8 cellular contexts compared by ENCODE assay signal in the genomic region with DNA sequence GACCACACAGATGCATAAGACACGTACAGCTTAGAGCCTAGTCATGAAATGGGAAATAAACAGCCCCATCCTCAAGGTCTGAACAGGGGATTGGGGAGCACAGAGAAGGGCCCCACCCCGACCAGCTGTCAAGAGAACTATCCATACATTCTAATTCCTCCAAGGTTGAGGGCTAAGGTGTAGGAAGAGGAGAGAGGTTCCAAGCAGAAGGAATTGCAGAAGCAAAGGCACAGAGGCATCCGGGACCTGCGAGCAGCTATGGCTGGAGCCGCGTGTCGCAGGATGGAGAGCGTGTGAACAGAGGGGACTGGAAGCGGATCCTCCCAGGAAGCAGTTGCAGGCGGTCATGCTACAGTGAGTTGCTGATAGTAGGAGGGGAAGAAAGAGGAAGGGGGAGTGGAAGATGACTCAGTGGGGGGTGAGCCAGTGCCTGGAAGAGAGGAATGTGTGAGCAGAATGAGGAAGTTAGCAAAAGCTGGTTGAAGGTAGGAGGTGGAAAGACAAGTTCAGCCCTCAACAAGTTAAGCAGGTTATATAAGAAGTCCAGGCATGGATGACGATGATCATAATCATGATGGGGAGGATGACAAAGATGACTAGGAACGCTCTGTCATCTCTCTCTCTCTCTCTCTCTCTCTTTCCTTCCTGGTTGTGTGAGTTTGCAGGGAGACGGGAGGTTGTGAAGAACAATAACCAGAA.
DNase-seq lines count a peak whose midpoint lies in the region; ATAC-seq, FAIRE-seq and TF ChIP-seq lines count a peak whose summit lies in the region.

No MANE protein-coding gene starts in this region.

- TF ChIP-seq EP300 in K562 (IDR thresholded peaks at IDR 0.05; ENCODE audit: low read length) = peak; percentile 90

- in situ Hi-C loops in K562 (cut with MboI) = no loop called here

- TF ChIP-seq POLR2A in K562 (conservative IDR thresholded peaks at IDR 0.05) (peak; percentile 81), GM18505 (IDR thresholded peaks at IDR 0.05; ENCODE audit: borderline replicate concordance, extremely low read depth, insufficient read depth, insufficient read length) (no peak)

- H3F3A ChIP-seq in Loucy (ENCODE audit: low read depth) = no peaks in the 10 kb centered on the region

- CTCF ChIA-PET in K562 (lab: Yijun Ruan, JAX; ENCODE audit: low intra/inter-chr PET ratio) = no interaction called here

- DNase-seq in AG20443 (ENCODE audit: low spot score) = peak; percentile 83
- peak; percentile 87 to 94 (median 90) for DNase-seq in K562 (ENCODE audit: extremely low read depth in 1 of 4, low spot score in 3 of 4)
- DNase-seq in islet precursor cell = peak; percentile 97
- DNase-seq in thoracic aorta (ENCODE audit: low spot score) = no peak
- no peak for DNase-seq in cerebellum (ENCODE audit: low spot score)

- TF ChIP-seq RAD21 in K562 (CRISPR knock-in tag; conservative IDR thresholded peaks at IDR 0.05 in 1 of 2, IDR thresholded peaks at IDR 0.05 in 1 of 2) = peak in 1 of 2 experiments; percentile 36; a peak in 1 of 4 replicates

- H3K27me3 ChIP-seq in Loucy (ENCODE audit: insufficient read depth, low read length, poor library complexity, severe bottlenecking) (no peaks in the 10 kb centered on the region), K562 (ENCODE audit: control insufficient read depth in 2 of 2, insufficient read depth in 2 of 2, low read length in 2 of 2) (no peaks in the 10 kb centered on the region), thoracic aorta (replicated peaks; ENCODE audit: insufficient read depth) (no peaks in the 10 kb centered on the region)

- ATAC-seq in K562 (peak; percentile 94), thoracic aorta (ENCODE audit: insufficient number of reproducible peaks, low FRiP score, low read depth) (no peak), HG02759 (IDR thresholded peaks at IDR 0.05; ENCODE audit: unreplicated experiment) (no peak), GM18505 (IDR thresholded peaks at IDR 0.05; ENCODE audit: unreplicated experiment) (no peak)

- peaks cover 5% of the 10 kb centered on the region; the same call in 1 of the 2 replicates for H3K9me3 ChIP-seq in Loucy (ENCODE audit: insufficient read depth, low read depth, low read length)
- no peaks in the 10 kb centered on the region for H3K9me3 ChIP-seq in K562 (replicated peaks; ENCODE audit: control insufficient read depth, insufficient read depth, low read depth, low read length)
- no peaks in the 10 kb centered on the region for H3K9me3 ChIP-seq in thoracic aorta

- no peaks in the 10 kb centered on the region for H3K36me3 ChIP-seq in Loucy (ENCODE audit: insufficient read depth, low read length)
- H3K36me3 ChIP-seq in K562 (ENCODE audit: control insufficient read depth, insufficient read depth, low read length) = no peaks in the 10 kb centered on the region
- no peaks in the 10 kb centered on the region for H3K36me3 ChIP-seq in thoracic aorta

- BruUV-seq in K562 (replicated peaks; lab: Mats Ljungman, UMichigan) = no TSS peak

- WGBS in K562 (ENCODE audit: insufficient coverage, low coverage, missing lambda C conversion rate) = 4% methylated on average over 13 of the region's 13 CpGs

- no peaks in the 10 kb centered on the region for H3K79me2 ChIP-seq in Loucy (ENCODE audit: insufficient read depth, low read length)
- H3K79me2 ChIP-seq in K562 (ENCODE audit: control insufficient read depth, insufficient read depth, low read length) = no peaks in the 10 kb centered on the region

- H4K20me1 ChIP-seq in Loucy (ENCODE audit: insufficient read depth, low read length, poor library complexity, severe bottlenecking) = no peaks in the 10 kb centered on the region
- no peaks in the 10 kb centered on the region for H4K20me1 ChIP-seq in K562 (replicated peaks; ENCODE audit: control insufficient read depth, insufficient read depth, low read length)

- H3K4me2 ChIP-seq in Loucy (ENCODE audit: low read depth, low read length, poor library complexity, severe bottlenecking) (no peak overlapping the region), K562 (ENCODE audit: insufficient read depth, low read length) (peak overlapping the region; percentile 81)

- TF ChIP-seq CTCF in Loucy (conservative IDR thresholded peaks at IDR 0.05; ENCODE audit: low read length) (no peak), K562 (IDR thresholded peaks at IDR 0.05 in 2 of 3, conservative IDR thresholded peaks at IDR 0.05 in 1 of 3; ENCODE audit: insufficient read depth in 2 of 3, low read depth in 1 of 3, low read length in 3 of 3) (no peak), thoracic aorta (IDR thresholded peaks at IDR 0.05) (no peak)

- POLR2A ChIA-PET in K562 (lab: Yijun Ruan, JAX) = interaction anchor here (0.6 to 1.6 kb wide), 4 partner anchors 8 to 68 kb away, joined by 3 to 7 read pairs (median 4); no protein-coding TSS in a partner anchor

- no peak overlapping the region for H3K4me3 ChIP-seq in Loucy (ENCODE audit: low read length, poor library complexity, severe bottlenecking)
- peak overlapping the region; percentile 0 for H3K4me3 ChIP-seq in K562
- no peak overlapping the region for H3K4me3 ChIP-seq in thoracic aorta

- H3K4me1 ChIP-seq in Loucy (ENCODE audit: insufficient read depth, low read length, poor library complexity, severe bottlenecking) = peaks cover 41% of the 10 kb centered on the region
- peaks cover 36 to 50% of the 10 kb centered on the region in 2 experiments for H3K4me1 ChIP-seq in K562 (replicated peaks in 1 of 2; ENCODE audit: control insufficient read depth in 2 of 2, insufficient read depth in 2 of 2, low read length in 2 of 2)
- H3K4me1 ChIP-seq in thoracic aorta (ENCODE audit: control insufficient read depth in 1 of 2, low read depth in 2 of 2) = peaks cover 30 to 63% of the 10 kb centered on the region in 2 donors

- peak overlapping the region; percentile 1; the same call in 1 of the 2 replicates for H2AFZ ChIP-seq in Loucy (ENCODE audit: low read length)
- H2AFZ ChIP-seq in K562 (ENCODE audit: low read depth, low read length) = peak overlapping the region; percentile 79

- FAIRE-seq in K562 (lab: Jason Lieb, UNC) = peak; percentile 96

- peak overlapping the region; percentile 80 for H3K27ac ChIP-seq in K562 (ENCODE audit: extremely low read depth, low read depth, low read length)
- H3K27ac ChIP-seq in thoracic aorta = peak overlapping the region; percentile 68 to 83

- intact Hi-C loops in K562 (cut with micrococcal nuclease) = no loop called here

- no peaks in the 10 kb centered on the region for H3K9me2 ChIP-seq in Loucy (replicated peaks; ENCODE audit: low read depth, low read length)

- no peak overlapping the region for H3K9ac ChIP-seq in Loucy (ENCODE audit: low read depth, low read length, poor library complexity, severe bottlenecking)
- H3K9ac ChIP-seq in K562 (ENCODE audit: insufficient read depth in 1 of 2, low read depth in 2 of 2, low read length in 2 of 2) = peak overlapping the region; percentile 67 to 79; a peak in 3 of 4 replicates

- H3K9me1 ChIP-seq in K562 (ENCODE audit: control insufficient read depth, insufficient read depth, low read length) = no peaks in the 10 kb centered on the region

TF ChIP-seq in K562, 482 proteins besides CTCF, POLR2A, EP300 and RAD21 (continues in another document):
- TF ChIP-seq PHB (CRISPR knock-in tag; IDR thresholded peaks at IDR 0.05) (no peak), IRF9 (tag; IDR thresholded peaks at IDR 0.05) (no peak), NCOA4 (IDR thresholded peaks at IDR 0.05; ENCODE audit: partially characterized antibody) (no peak), HCFC1 (IDR thresholded peaks at IDR 0.05; ENCODE audit: low read depth, low read length) (0 out of 2 replicates have a peak, but pooled peaks have one; percentile 18), CC2D1A (IDR thresholded peaks at IDR 0.05) (peak; percentile 77), ZBTB17 (CRISPR knock-in tag; IDR thresholded peaks at IDR 0.05) (peak; percentile 63; the same call in 1 of the 2 replicates), NUFIP1 (IDR thresholded peaks at IDR 0.05; ENCODE audit: partially characterized antibody) (peak; percentile 44), L3MBTL2 (IDR thresholded peaks at IDR 0.05) (peak; percentile 96), RCOR1 (IDR thresholded peaks at IDR 0.05; ENCODE audit: borderline replicate concordance in 1 of 2, low read depth in 2 of 2, low read length in 2 of 2) (peak in 1 of 2 experiments; percentile 86; a peak in 2 of 4 replicates)
- TF ChIP-seq, protein P1, sequence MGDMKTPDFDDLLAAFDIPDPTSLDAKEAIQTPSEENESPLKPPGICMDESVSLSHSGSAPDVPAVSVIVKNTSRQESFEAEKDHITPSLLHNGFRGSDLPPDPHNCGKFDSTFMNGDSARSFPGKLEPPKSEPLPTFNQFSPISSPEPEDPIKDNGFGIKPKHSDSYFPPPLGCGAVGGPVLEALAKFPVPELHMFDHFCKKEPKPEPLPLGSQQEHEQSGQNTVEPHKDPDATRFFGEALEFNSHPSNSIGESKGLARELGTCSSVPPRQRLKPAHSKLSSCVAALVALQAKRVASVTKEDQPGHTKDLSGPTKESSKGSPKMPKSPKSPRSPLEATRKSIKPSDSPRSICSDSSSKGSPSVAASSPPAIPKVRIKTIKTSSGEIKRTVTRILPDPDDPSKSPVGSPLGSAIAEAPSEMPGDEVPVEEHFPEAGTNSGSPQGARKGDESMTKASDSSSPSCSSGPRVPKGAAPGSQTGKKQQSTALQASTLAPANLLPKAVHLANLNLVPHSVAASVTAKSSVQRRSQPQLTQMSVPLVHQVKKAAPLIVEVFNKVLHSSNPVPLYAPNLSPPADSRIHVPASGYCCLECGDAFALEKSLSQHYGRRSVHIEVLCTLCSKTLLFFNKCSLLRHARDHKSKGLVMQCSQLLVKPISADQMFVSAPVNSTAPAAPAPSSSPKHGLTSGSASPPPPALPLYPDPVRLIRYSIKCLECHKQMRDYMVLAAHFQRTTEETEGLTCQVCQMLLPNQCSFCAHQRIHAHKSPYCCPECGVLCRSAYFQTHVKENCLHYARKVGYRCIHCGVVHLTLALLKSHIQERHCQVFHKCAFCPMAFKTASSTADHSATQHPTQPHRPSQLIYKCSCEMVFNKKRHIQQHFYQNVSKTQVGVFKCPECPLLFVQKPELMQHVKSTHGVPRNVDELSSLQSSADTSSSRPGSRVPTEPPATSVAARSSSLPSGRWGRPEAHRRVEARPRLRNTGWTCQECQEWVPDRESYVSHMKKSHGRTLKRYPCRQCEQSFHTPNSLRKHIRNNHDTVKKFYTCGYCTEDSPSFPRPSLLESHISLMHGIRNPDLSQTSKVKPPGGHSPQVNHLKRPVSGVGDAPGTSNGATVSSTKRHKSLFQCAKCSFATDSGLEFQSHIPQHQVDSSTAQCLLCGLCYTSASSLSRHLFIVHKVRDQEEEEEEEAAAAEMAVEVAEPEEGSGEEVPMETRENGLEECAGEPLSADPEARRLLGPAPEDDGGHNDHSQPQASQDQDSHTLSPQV (IDR thresholded peaks at IDR 0.05) = peak; percentile 98

Comparison
In these comparisons a context has a peak if more than half of its experiments do, and no peak if none do; other contexts are left out.
1. DNase-seq: peak in AG20443 (single experiment), K562 (4 of 4) and islet precursor cell (single experiment); none in thoracic aorta (single experiment) and cerebellum (single experiment).